In the genomic region with DNA sequence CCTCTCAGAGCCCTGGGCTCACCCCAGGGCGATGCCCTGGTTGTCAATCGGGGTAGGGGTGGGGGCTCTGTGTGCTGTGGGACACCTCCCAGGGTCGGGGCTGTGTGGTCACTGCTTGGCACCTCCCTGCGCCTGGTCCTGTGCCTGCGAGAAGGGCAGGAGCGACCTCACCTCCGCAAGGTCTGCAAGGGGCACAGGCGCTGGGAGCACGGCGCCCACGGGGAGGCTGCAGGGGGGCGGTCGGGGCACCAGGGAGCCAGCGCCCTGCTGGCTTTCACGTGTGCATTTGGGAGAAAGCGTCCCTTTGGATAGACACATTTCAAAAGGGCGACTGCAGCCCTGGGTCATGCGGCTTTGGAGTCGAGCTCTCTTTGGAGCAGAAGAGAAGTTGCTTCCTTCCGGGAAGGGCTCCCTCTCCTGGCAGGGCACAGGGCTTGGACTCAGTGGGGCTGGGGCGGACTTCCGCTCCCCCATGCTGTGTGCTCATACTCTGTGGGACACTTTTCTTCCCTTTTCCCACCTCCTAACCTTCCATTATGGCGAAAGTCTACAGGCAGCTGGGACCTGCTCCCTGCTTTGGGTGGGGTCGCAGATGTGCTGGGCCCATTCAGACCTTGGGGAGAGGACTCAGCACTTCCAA, we compare ENCODE assay signal across 3 cellular contexts.
TF ChIP-seq lines count a peak whose summit lies in the region.

No MANE protein-coding gene starts in this region.

TF ChIP-seq in GM23338, 12 proteins besides CTCF, POLR2A, EP300 and RAD21:
- TF ChIP-seq EZH2 (IDR thresholded peaks at IDR 0.05; ENCODE audit: low read depth, unreplicated experiment), result no peak

TF ChIP-seq in K562, 482 proteins besides CTCF, POLR2A, EP300 and RAD21:
- TF ChIP-seq ZNF75A (CRISPR knock-in tag; IDR thresholded peaks at IDR 0.05) (0 out of 2 replicates have a peak, but pooled peaks have one; percentile 31), ETV1 (tag; conservative IDR thresholded peaks at IDR 0.05; ENCODE audit: low read depth) (peak; percentile 29; the same call in 1 of the 2 replicates), E2F3 (CRISPR knock-in tag; IDR thresholded peaks at IDR 0.05) (no peak)
TF ChIP-seq in K562: peak in this region for 2.

TF ChIP-seq in HepG2, 621 proteins besides CTCF, POLR2A, EP300 and RAD21:
- TF ChIP-seq, protein P1, sequence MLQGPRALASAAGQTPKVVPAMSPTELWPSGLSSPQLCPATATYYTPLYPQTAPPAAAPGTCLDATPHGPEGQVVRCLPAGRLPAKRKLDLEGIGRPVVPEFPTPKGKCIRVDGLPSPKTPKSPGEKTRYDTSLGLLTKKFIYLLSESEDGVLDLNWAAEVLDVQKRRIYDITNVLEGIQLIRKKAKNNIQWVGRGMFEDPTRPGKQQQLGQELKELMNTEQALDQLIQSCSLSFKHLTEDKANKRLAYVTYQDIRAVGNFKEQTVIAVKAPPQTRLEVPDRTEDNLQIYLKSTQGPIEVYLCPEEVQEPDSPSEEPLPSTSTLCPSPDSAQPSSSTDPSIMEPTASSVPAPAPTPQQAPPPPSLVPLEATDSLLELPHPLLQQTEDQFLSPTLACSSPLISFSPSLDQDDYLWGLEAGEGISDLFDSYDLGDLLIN (CRISPR knock-in tag; IDR thresholded peaks at IDR 0.05; ENCODE audit: borderline replicate concordance), result no peak
- TF ChIP-seq SSRP1 (CRISPR knock-in tag; IDR thresholded peaks at IDR 0.05), result no peak
- no peak for TF ChIP-seq IRX3 (CRISPR knock-in tag; IDR thresholded peaks at IDR 0.05; ENCODE audit: borderline replicate concordance, low read depth)
- TF ChIP-seq AGO1 (IDR thresholded peaks at IDR 0.05; ENCODE audit: low read depth, low read length, poor library complexity, severe bottlenecking), result no peak
- TF ChIP-seq, protein P2, sequence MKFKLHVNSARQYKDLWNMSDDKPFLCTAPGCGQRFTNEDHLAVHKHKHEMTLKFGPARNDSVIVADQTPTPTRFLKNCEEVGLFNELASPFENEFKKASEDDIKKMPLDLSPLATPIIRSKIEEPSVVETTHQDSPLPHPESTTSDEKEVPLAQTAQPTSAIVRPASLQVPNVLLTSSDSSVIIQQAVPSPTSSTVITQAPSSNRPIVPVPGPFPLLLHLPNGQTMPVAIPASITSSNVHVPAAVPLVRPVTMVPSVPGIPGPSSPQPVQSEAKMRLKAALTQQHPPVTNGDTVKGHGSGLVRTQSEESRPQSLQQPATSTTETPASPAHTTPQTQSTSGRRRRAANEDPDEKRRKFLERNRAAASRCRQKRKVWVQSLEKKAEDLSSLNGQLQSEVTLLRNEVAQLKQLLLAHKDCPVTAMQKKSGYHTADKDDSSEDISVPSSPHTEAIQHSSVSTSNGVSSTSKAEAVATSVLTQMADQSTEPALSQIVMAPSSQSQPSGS (CRISPR knock-in tag; IDR thresholded peaks at IDR 0.05), result no peak
- TF ChIP-seq, protein P3, sequence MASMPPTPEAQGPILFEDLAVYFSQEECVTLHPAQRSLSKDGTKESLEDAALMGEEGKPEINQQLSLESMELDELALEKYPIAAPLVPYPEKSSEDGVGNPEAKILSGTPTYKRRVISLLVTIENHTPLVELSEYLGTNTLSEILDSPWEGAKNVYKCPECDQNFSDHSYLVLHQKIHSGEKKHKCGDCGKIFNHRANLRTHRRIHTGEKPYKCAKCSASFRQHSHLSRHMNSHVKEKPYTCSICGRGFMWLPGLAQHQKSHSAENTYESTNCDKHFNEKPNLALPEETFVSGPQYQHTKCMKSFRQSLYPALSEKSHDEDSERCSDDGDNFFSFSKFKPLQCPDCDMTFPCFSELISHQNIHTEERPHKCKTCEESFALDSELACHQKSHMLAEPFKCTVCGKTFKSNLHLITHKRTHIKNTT (CRISPR knock-in tag; IDR thresholded peaks at IDR 0.05), result no peak
- TF ChIP-seq, protein P4, sequence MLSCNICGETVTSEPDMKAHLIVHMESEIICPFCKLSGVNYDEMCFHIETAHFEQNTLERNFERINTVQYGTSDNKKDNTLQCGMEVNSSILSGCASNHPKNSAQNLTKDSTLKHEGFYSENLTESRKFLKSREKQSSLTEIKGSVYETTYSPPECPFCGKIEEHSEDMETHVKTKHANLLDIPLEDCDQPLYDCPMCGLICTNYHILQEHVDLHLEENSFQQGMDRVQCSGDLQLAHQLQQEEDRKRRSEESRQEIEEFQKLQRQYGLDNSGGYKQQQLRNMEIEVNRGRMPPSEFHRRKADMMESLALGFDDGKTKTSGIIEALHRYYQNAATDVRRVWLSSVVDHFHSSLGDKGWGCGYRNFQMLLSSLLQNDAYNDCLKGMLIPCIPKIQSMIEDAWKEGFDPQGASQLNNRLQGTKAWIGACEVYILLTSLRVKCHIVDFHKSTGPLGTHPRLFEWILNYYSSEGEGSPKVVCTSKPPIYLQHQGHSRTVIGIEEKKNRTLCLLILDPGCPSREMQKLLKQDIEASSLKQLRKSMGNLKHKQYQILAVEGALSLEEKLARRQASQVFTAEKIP (CRISPR knock-in tag; IDR thresholded peaks at IDR 0.05; ENCODE audit: borderline replicate concordance), result no peak
- TF ChIP-seq SRY (CRISPR knock-in tag; IDR thresholded peaks at IDR 0.05), result no peak
- TF ChIP-seq MED1 (CRISPR knock-in tag; IDR thresholded peaks at IDR 0.05), result no peak
- TF ChIP-seq SIX1 (CRISPR knock-in tag; IDR thresholded peaks at IDR 0.05; ENCODE audit: borderline replicate concordance), result no peak
- no peak for TF ChIP-seq XRCC5 (optimal IDR thresholded peaks at IDR 0.05; ENCODE audit: low read length)
- TF ChIP-seq HOXA9 (CRISPR knock-in tag; IDR thresholded peaks at IDR 0.05; ENCODE audit: borderline replicate concordance), result no peak
- TF ChIP-seq, protein P5, sequence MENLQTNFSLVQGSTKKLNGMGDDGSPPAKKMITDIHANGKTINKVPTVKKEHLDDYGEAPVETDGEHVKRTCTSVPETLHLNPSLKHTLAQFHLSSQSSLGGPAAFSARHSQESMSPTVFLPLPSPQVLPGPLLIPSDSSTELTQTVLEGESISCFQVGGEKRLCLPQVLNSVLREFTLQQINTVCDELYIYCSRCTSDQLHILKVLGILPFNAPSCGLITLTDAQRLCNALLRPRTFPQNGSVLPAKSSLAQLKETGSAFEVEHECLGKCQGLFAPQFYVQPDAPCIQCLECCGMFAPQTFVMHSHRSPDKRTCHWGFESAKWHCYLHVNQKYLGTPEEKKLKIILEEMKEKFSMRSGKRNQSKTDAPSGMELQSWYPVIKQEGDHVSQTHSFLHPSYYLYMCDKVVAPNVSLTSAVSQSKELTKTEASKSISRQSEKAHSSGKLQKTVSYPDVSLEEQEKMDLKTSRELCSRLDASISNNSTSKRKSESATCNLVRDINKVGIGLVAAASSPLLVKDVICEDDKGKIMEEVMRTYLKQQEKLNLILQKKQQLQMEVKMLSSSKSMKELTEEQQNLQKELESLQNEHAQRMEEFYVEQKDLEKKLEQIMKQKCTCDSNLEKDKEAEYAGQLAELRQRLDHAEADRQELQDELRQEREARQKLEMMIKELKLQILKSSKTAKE (CRISPR knock-in tag; IDR thresholded peaks at IDR 0.05; ENCODE audit: borderline replicate concordance), result no peak
- TF ChIP-seq ZNF737 (CRISPR knock-in tag; IDR thresholded peaks at IDR 0.05; ENCODE audit: borderline replicate concordance), result no peak
- no peak for TF ChIP-seq ZNF451 (CRISPR knock-in tag; IDR thresholded peaks at IDR 0.05)
- TF ChIP-seq ZFP36L1 (CRISPR knock-in tag; IDR thresholded peaks at IDR 0.05), result no peak
